In genomic region chr15:69908060-69908459, GRCh38 we compare ENCODE assay signal across 25 cellular contexts.
"Had no signal": no experiment of that assay in that cellular context is flagged by ENCODE, and none has a peak within 500 bp of the region (broad histone marks: within the 10 kb centered on the region; RNA-seq: fewer than 3 reads in every experiment).

No MANE protein-coding gene starts in this region.

- H3K9ac ChIP-seq: neural progenitor cell had no signal

- H3K79me2 ChIP-seq: hepatocyte had no signal

- H3K4me3 ChIP-seq: hepatocyte, left ventricle myocardium inferior, lung, neural progenitor cell, skin epidermis, stomach, thyroid gland, transverse colon, upper lobe of left lung had no signal

- H3K9me3 Mint-ChIP-seq: mesothelial cell of epicardium, natural killer cell, nephron progenitor cell, neural progenitor cell had no signal

- H3K4me1 ChIP-seq: left ventricle myocardium inferior, stomach, testis, thyroid gland, transverse colon, upper lobe of left lung had no signal

- H3K4me1 Mint-ChIP-seq: natural killer cell; stimulated activated naive B cell treated with anti-CD40 and anti-IgM and Interleukin-4, amounts not matched to agents 10 μg/mL and 1 μg/mL and 100 μg/mL, for 72 hours had no signal

- H3K9me3 ChIP-seq: left ventricle myocardium inferior, neutrophil, stomach, testis, thyroid gland, transverse colon, upper lobe of left lung had no signal

- H3K4me2 ChIP-seq: hepatocyte, neural progenitor cell had no signal

- H3K27me3 ChIP-seq: neutrophil, stomach, testis, thyroid gland, upper lobe of left lung had no signal

- H2AFZ ChIP-seq: hepatocyte, neural progenitor cell had no signal

- H3K4me3 Mint-ChIP-seq: mesothelial cell of epicardium; naive B cell; natural killer cell; nephron progenitor cell; neural progenitor cell; stimulated activated naive B cell treated with anti-CD40 and anti-IgM and Interleukin-4, amounts not matched to agents 10 μg/mL and 1 μg/mL and 100 μg/mL, for 72 hours had no signal

- DNase-seq: islet precursor cell; left ventricle myocardium inferior; naive B cell; natural killer cell; nephron progenitor cell; occipital lobe; right cardiac atrium; stimulated activated CD4-positive, alpha-beta T cell treated with anti-CD3 and anti-CD28 coated beads, Interleukin-12 subunit alpha, Interleukin-12 subunit beta, amount 100 ng/mL, for 4 hours; stimulated activated CD4-positive, alpha-beta T cell treated with anti-CD3 and anti-CD28 coated beads, Interleukin-15, amount 100 ng/mL, for 24 hours; stimulated activated CD4-positive, alpha-beta T cell treated with anti-CD3 and anti-CD28 coated beads, Interleukin-2, amount 100 ng/mL, for 24 hours; stimulated activated CD4-positive, alpha-beta T cell treated with anti-CD3 and anti-CD28 coated beads, Interleukin-4, amount 100 ng/mL, for 1 hour; stimulated activated naive B cell treated with anti-CD40 and anti-IgM and Interleukin-4, amounts not matched to agents 10 μg/mL and 1 μg/mL and 100 μg/mL, for 72 hours; stimulated activated naive CD8-positive, alpha-beta T cell treated with anti-CD3 and anti-CD28 coated beads, Interleukin-15, Interleukin-2, amounts not matched to agents 100 U/mL and 50 U/mL, for 24 hours; stomach; testis; thyroid gland; transverse colon; upper lobe of left lung had no signal

- H3K36me3 ChIP-seq: left ventricle myocardium inferior, neural progenitor cell, neutrophil, stomach, thyroid gland, transverse colon, upper lobe of left lung had no signal

- H3K27ac Mint-ChIP-seq: mesothelial cell of epicardium; naive B cell; natural killer cell; nephron progenitor cell; neural progenitor cell; progenitor cell of endocrine pancreas; stimulated activated naive B cell treated with anti-CD40 and anti-IgM and Interleukin-4, amounts not matched to agents 10 μg/mL and 1 μg/mL and 100 μg/mL, for 72 hours had no signal

- H3K27ac ChIP-seq: hepatocyte, left ventricle myocardium inferior, neural progenitor cell, neutrophil, skin epidermis, stomach, testis, thyroid gland, transverse colon, upper lobe of left lung had no signal

- H3K36me3 Mint-ChIP-seq: mesothelial cell of epicardium; naive B cell; natural killer cell; neural progenitor cell; stimulated activated naive B cell treated with anti-CD40 and anti-IgM and Interleukin-4, amounts not matched to agents 10 μg/mL and 1 μg/mL and 100 μg/mL, for 72 hours had no signal
